In genomic region chr7:127616709-127617108, GRCh38 we compare ENCODE assay signal across 11 cellular contexts. TPM values are rescaled to one million over a fixed set of nuclear protein-coding genes. Genes with fewer than 3 reads are reported as not detected.
"Had no signal": no experiment of that assay in that cellular context is flagged by ENCODE, and none has a peak within 500 bp of the region (broad histone marks: within the 10 kb centered on the region; RNA-seq: fewer than 3 reads in every experiment).

No MANE protein-coding gene starts in this region.

- H3K27ac ChIP-seq: HL-60, KMS-11 had no signal

- DNase-seq: H9, HCEC 1CT, HFFc6, KBM-7 had no signal

- FAIRE-seq: HepG2 had no signal

- H2AFZ ChIP-seq: GM23338 had no signal

- H3K9ac ChIP-seq: KMS-11 had no signal

- H3K4me2 ChIP-seq: GM23338, KMS-11 had no signal

- H3K27ac Mint-ChIP-seq: GM23338, H9, HFFc6, IgD-negative memory B cell had no signal

- ATAC-seq: GM23338, HepG2 had no signal

- H3K4me3 ChIP-seq: GM23338 had no signal

- H3K9me3 Mint-ChIP-seq: GM23338, HFFc6 had no signal

- H3K4me3 Mint-ChIP-seq: GM23338, H9, HFFc6, IgD-negative memory B cell had no signal

RNA-seq across cellular contexts. Expression of gene PAX4, which starts 1.2 kb away (rescaled TPM):
- total RNA-seq: GM23338, H4, H9, HepG2, HFFc6, HT1080 had no signal
- polyA plus RNA-seq: GM23338, HepG2, IgD-negative memory B cell had no signal

RNA-seq across cellular contexts. Expression of gene FSCN3, which starts 23.2 kb away (rescaled TPM):
- polyA plus RNA-seq: GM23338 had no signal
